ENCODE assay signal across 9 cellular contexts in genomic region chrX:123405231-123405630, GRCh38.
"Had no signal": no experiment of that assay in that cellular context is flagged by ENCODE, and none has a peak within 500 bp of the region (broad histone marks: within the 10 kb centered on the region; RNA-seq: fewer than 3 reads in every experiment).

No MANE protein-coding gene starts in this region.

- H3K9me3 Mint-ChIP-seq: HFFc6 had no signal

- H3K27ac Mint-ChIP-seq: HFFc6 had no signal

- H3K4me3 ChIP-seq: HAP-1, K562 had no signal

- H3K36me3 ChIP-seq: HAP-1 had no signal

- DNase-seq: GOT3, H7, HFFc6, IMR-90, KG1 had no signal

- H3K9me3 ChIP-seq: HAP-1 had no signal

- ATAC-seq: HCT116, K562 had no signal

- H3K4me3 Mint-ChIP-seq: HFFc6 had no signal

- FAIRE-seq: HTR-8/SVneo, K562 had no signal

- H3K4me1 ChIP-seq: HAP-1 had no signal
